In genomic region chr9:16150938-16151650, GRCh38 we compare ENCODE assay signal across 19 cellular contexts.
DNase-seq lines count a peak whose midpoint lies in the region; ATAC-seq and TF ChIP-seq lines count a peak whose summit lies in the region.
"Had no signal": no experiment of that assay in that cellular context is flagged by ENCODE, and none has a peak within 500 bp of the region (broad histone marks: within the 10 kb centered on the region; RNA-seq: fewer than 3 reads in every experiment).

No MANE protein-coding gene starts in this region.

- H3K79me2 ChIP-seq in smooth muscle cell (ENCODE audit: low read depth): no peaks in the 10 kb centered on the region

- H3K27me3 Mint-ChIP-seq in activated naive CD8-positive, alpha-beta T cell: peaks cover 3% of the 10 kb centered on the region
- H3K27me3 Mint-ChIP-seq in WTC11 (ENCODE audit: low read depth): peaks cover 31% of the 10 kb centered on the region

- peaks cover 3% of the 10 kb centered on the region for H3K36me3 Mint-ChIP-seq in activated naive CD8-positive, alpha-beta T cell
- H3K36me3 Mint-ChIP-seq in WTC11: no peaks in the 10 kb centered on the region
- H3K36me3 Mint-ChIP-seq: natural killer cell had no signal

- peak overlapping the region; percentile 72 for H3K27ac Mint-ChIP-seq in activated naive CD8-positive, alpha-beta T cell
- H3K27ac Mint-ChIP-seq in WTC11: no peak overlapping the region
- H3K27ac Mint-ChIP-seq: effector memory CD8-positive, alpha-beta T cell; natural killer cell had no signal

- no peak overlapping the region for H3K4me2 ChIP-seq in smooth muscle cell

- POLR2A ChIA-PET in WTC11 (lab: Charles Lee): no interaction called here

- H3K27me3 ChIP-seq in smooth muscle cell (ENCODE audit: low read depth): no peaks in the 10 kb centered on the region

- peak overlapping the region; percentile 20 for H3K4me3 Mint-ChIP-seq in activated naive CD8-positive, alpha-beta T cell
- no peak overlapping the region for H3K4me3 Mint-ChIP-seq in WTC11
- H3K4me3 Mint-ChIP-seq: effector memory CD8-positive, alpha-beta T cell; natural killer cell had no signal

- no peaks in the 10 kb centered on the region for H3K4me1 ChIP-seq in smooth muscle cell (ENCODE audit: low read depth)

- peak; percentile 18 for DNase-seq in M059J (ENCODE audit: low read depth)
- peak; percentile 14 for DNase-seq in kidney tubule cell (ENCODE audit: low spot score)
- DNase-seq in smooth muscle cell (lab: John Stamatoyannopoulos, UW; ENCODE audit: unreplicated experiment): no peak
- DNase-seq in activated naive CD4-positive, alpha-beta T cell (lab: John Stamatoyannopoulos, UW): no peak
- DNase-seq in WTC11 (ENCODE audit: low spot score): no peak
- DNase-seq: activated CD4-positive, alpha-beta T cell treated with anti-CD3 and anti-CD28 coated beads, Interleukin-2, amount 50 U/mL, for 1 hour; activated CD8-positive, alpha-beta memory T cell treated with anti-CD3 and anti-CD28 coated beads, Interleukin-2, amount 50 U/mL, for 48 hours; activated effector memory CD4-positive, alpha-beta T cell treated with anti-CD3 and anti-CD28 coated beads, Interleukin-2, amount 50 U/mL, for 16 hours; AML-193; aorta; effector memory CD8-positive, alpha-beta T cell; Karpas-422; natural killer cell; NCI-H1105; NCI-H526; spleen had no signal

- H3F3A ChIP-seq in smooth muscle cell (ENCODE audit: low read depth): no peaks in the 10 kb centered on the region

- TF ChIP-seq CTCF in smooth muscle cell (IDR thresholded peaks at IDR 0.05; ENCODE audit: borderline replicate concordance, insufficient read depth, poor library complexity, severe bottlenecking) (no peak), WTC11 (IDR thresholded peaks at IDR 0.05) (no peak)

- peaks cover 26% of the 10 kb centered on the region for H3K4me1 Mint-ChIP-seq in activated naive CD8-positive, alpha-beta T cell (ENCODE audit: low read depth)
- peaks cover 10% of the 10 kb centered on the region for H3K4me1 Mint-ChIP-seq in WTC11

- H3K4me3 ChIP-seq in smooth muscle cell: no peak overlapping the region
- H3K4me3 ChIP-seq: spleen, thoracic aorta had no signal

- H3K36me3 ChIP-seq in smooth muscle cell (ENCODE audit: low read depth): no peaks in the 10 kb centered on the region
- H3K36me3 ChIP-seq: spleen, thoracic aorta had no signal

- no peaks in the 10 kb centered on the region for H4K20me1 ChIP-seq in smooth muscle cell (ENCODE audit: low read depth)

- H3K9me3 ChIP-seq in smooth muscle cell (replicated peaks; ENCODE audit: low read depth): no peaks in the 10 kb centered on the region
- H3K9me3 ChIP-seq: spleen, thoracic aorta had no signal

- whole genome bisulfite sequencing in smooth muscle cell (ENCODE audit: low lambda C conversion rate): 40% methylated on average over 9 of the region's 9 CpGs

- CTCF ChIA-PET in WTC11 (lab: Charles Lee): interaction anchor here (0.7 kb wide), 1 partner anchor 672 kb away, joined by 4 read pairs; no protein-coding TSS in a partner anchor

- no peak overlapping the region for H3K9ac ChIP-seq in smooth muscle cell (ENCODE audit: low read depth)

- ATAC-seq in WTC11 (no peak), HG03457 (IDR thresholded peaks at IDR 0.05; ENCODE audit: unreplicated experiment) (no peak)
- ATAC-seq: effector memory CD8-positive, alpha-beta T cell; natural killer cell had no signal

- H3K27ac ChIP-seq in smooth muscle cell (ENCODE audit: low read depth): peak overlapping the region; percentile 40
- H3K27ac ChIP-seq: spleen, thoracic aorta had no signal

- H2AFZ ChIP-seq in smooth muscle cell (ENCODE audit: low read depth): no peak overlapping the region

- peaks cover 5% of the 10 kb centered on the region for H3K9me3 Mint-ChIP-seq in activated naive CD8-positive, alpha-beta T cell (ENCODE audit: low read depth)
- peaks cover 7% of the 10 kb centered on the region for H3K9me3 Mint-ChIP-seq in WTC11
- H3K9me3 Mint-ChIP-seq: natural killer cell had no signal

TF ChIP-seq in WTC11, 78 proteins besides CTCF, POLR2A, EP300 and RAD21:
- TF ChIP-seq ATF2 (CRISPR knock-in tag; IDR thresholded peaks at IDR 0.05; ENCODE audit: borderline replicate concordance, low read depth) (no peak), JAZF1 (CRISPR knock-in tag; IDR thresholded peaks at IDR 0.05) (no peak), ZNF232 (CRISPR knock-in tag; IDR thresholded peaks at IDR 0.05) (no peak), RELA (CRISPR knock-in tag; IDR thresholded peaks at IDR 0.05; ENCODE audit: borderline replicate concordance) (no peak), ZNF671 (CRISPR knock-in tag; IDR thresholded peaks at IDR 0.05) (no peak), GABPB1 (CRISPR knock-in tag; IDR thresholded peaks at IDR 0.05) (no peak), EMX1 (CRISPR knock-in tag; IDR thresholded peaks at IDR 0.05) (no peak), NR2C2 (CRISPR knock-in tag; IDR thresholded peaks at IDR 0.05) (no peak), SMAD3 (CRISPR knock-in tag; IDR thresholded peaks at IDR 0.05; ENCODE audit: borderline replicate concordance) (no peak), TEAD4 (CRISPR knock-in tag; IDR thresholded peaks at IDR 0.05) (no peak), ELF4 (CRISPR knock-in tag; IDR thresholded peaks at IDR 0.05; ENCODE audit: low read depth) (no peak), AR (CRISPR knock-in tag; IDR thresholded peaks at IDR 0.05) (no peak), AFF4 (CRISPR knock-in tag; IDR thresholded peaks at IDR 0.05; ENCODE audit: borderline replicate concordance) (no peak)
- TF ChIP-seq, protein P1, sequence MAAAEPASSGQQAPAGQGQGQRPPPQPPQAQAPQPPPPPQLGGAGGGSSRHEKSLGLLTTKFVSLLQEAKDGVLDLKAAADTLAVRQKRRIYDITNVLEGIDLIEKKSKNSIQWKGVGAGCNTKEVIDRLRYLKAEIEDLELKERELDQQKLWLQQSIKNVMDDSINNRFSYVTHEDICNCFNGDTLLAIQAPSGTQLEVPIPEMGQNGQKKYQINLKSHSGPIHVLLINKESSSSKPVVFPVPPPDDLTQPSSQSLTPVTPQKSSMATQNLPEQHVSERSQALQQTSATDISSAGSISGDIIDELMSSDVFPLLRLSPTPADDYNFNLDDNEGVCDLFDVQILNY (CRISPR knock-in tag; IDR thresholded peaks at IDR 0.05): no peak
TF ChIP-seq in WTC11: peak in this region for 0.

Comparison
In these comparisons a context has a peak if more than half of its experiments do, and no peak if none do; other contexts are left out.
1. DNase-seq: peak in M059J (single experiment) and kidney tubule cell (single experiment); none in smooth muscle cell (single experiment), activated naive CD4-positive, alpha-beta T cell (0 of 4) and WTC11 (single experiment).